16 cellular contexts compared by ENCODE assay signal in the genomic region with DNA sequence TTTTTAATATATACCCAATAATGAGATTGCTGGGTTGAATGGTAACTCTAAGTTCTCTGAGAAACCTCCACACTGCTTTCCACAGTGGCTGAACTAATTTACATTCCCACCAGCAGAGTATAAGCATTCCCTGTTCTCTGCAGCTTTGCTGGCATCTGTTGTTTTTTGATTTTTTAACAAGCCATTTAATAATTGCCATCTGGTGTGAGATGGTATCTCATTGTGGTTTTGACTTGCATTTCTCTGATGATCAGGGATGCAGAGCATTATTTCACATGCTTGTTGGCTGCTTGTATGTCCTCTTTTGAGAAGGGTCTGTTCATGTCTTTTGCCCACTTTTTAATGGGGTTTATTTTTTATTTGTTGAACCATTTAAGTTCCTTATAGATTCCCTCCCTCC.
DNase-seq lines count a peak whose midpoint lies in the region; ATAC-seq and TF ChIP-seq lines count a peak whose summit lies in the region.
"Had no signal": no experiment of that assay in that cellular context is flagged by ENCODE, and none has a peak within 500 bp of the region (broad histone marks: within the 10 kb centered on the region; RNA-seq: fewer than 3 reads in every experiment).

No MANE protein-coding gene starts in this region.

- no peak for ATAC-seq in GM18868 (IDR thresholded peaks at IDR 0.05; ENCODE audit: unreplicated experiment)
- ATAC-seq: HepG2 had no signal

- TF ChIP-seq POLR2A in esophagus muscularis mucosa (IDR thresholded peaks at IDR 0.05; ENCODE audit: low read depth) = no peak
- TF ChIP-seq POLR2A in stomach (IDR thresholded peaks at IDR 0.05) = no peak

- H3K27ac Mint-ChIP-seq in HFFc6 = no peak overlapping the region
- H3K27ac Mint-ChIP-seq: CD4-positive, CD25-positive, alpha-beta regulatory T cell had no signal

- no peaks in the 10 kb centered on the region for H3K9me3 ChIP-seq in esophagus muscularis mucosa
- H3K9me3 ChIP-seq in stomach = no peaks in the 10 kb centered on the region
- H3K9me3 ChIP-seq: Caco-2, MG63 had no signal

- TF ChIP-seq EP300 in esophagus muscularis mucosa (IDR thresholded peaks at IDR 0.05) = no peak
- TF ChIP-seq EP300 in stomach (IDR thresholded peaks at IDR 0.05) = no peak

- TF ChIP-seq CTCF in AG10803 (conservative IDR thresholded peaks at IDR 0.05; ENCODE audit: low read length) (peak; percentile 29), HFFc6 (IDR thresholded peaks at IDR 0.05) (no peak), esophagus muscularis mucosa (IDR thresholded peaks at IDR 0.05) (no peak), stomach (IDR thresholded peaks at IDR 0.05) (no peak)

- H3K4me3 Mint-ChIP-seq in HFFc6 = no peak overlapping the region
- H3K4me3 Mint-ChIP-seq: CD4-positive, CD25-positive, alpha-beta regulatory T cell had no signal

- H3K27me3 ChIP-seq in esophagus muscularis mucosa = peaks cover 0 to 59% (median 10%) of the 10 kb centered on the region in 4 donors
- H3K27me3 ChIP-seq in stomach = peaks cover 0 to 45% (median 7%) of the 10 kb centered on the region in 3 donors

- no peaks in the 10 kb centered on the region for H3K9me3 Mint-ChIP-seq in HFFc6
- H3K9me3 Mint-ChIP-seq: CD4-positive, CD25-positive, alpha-beta regulatory T cell had no signal

- peaks cover 0 to 6% (median 2%) of the 10 kb centered on the region in 4 donors for H3K4me1 ChIP-seq in esophagus muscularis mucosa
- peaks cover 5 to 29% (median 13%) of the 10 kb centered on the region in 4 donors for H3K4me1 ChIP-seq in stomach

- H3K27ac ChIP-seq in esophagus muscularis mucosa (replicated peaks in 1 of 4) (no peak overlapping the region), stomach (no peak overlapping the region)
- H3K27ac ChIP-seq: KMS-11 had no signal

- no peaks in the 10 kb centered on the region for H3K36me3 Mint-ChIP-seq in HFFc6 (ENCODE audit: low read depth)
- H3K36me3 Mint-ChIP-seq: CD4-positive, CD25-positive, alpha-beta regulatory T cell had no signal

- H3K4me1 Mint-ChIP-seq in HFFc6 (ENCODE audit: low read depth) = no peaks in the 10 kb centered on the region
- H3K4me1 Mint-ChIP-seq: CD4-positive, CD25-positive, alpha-beta regulatory T cell had no signal

- no peaks in the 10 kb centered on the region for H3K36me3 ChIP-seq in esophagus muscularis mucosa
- H3K36me3 ChIP-seq in stomach = no peaks in the 10 kb centered on the region
- H3K36me3 ChIP-seq: MG63 had no signal

- H3K4me3 ChIP-seq in AG10803 (ENCODE audit: low read length) = no peak overlapping the region
- no peak overlapping the region for H3K4me3 ChIP-seq in esophagus muscularis mucosa
- no peak overlapping the region for H3K4me3 ChIP-seq in stomach
- H3K4me3 ChIP-seq: MG63 had no signal

- peak; percentile 79 for DNase-seq in AG10803 (ENCODE audit: low read depth)
- peak; percentile 46 for DNase-seq in HFFc6
- DNase-seq in RPMI7951 (ENCODE audit: low read depth) = peak; percentile 53
- DNase-seq in esophagus muscularis mucosa (ENCODE audit: extremely low spot score) = peak; percentile 3
- no peak for DNase-seq in stomach
- no peak for DNase-seq in stimulated activated CD4-positive, alpha-beta T cell treated with anti-CD3 and anti-CD28 coated beads, Interleukin-4, amount 100 ng/mL, for 1 hour
- DNase-seq in HuH-7 (ENCODE audit: low spot score) = no peak
- DNase-seq: Caco-2; CD4-positive, CD25-positive, alpha-beta regulatory T cell; GOT3; MG63; NCI-H1092; NCI-H748 treated with DMSO at 0.1 percent for 48 hours had no signal

- intact Hi-C loops in esophagus muscularis mucosa (cut with DNase I) (no loop called here), stomach (cut with DNase I; ENCODE audit: low total_unique reads) (no loop called here)

- peaks cover 24% of the 10 kb centered on the region for H3K27me3 Mint-ChIP-seq in HFFc6 (ENCODE audit: insufficient read depth)

Comparison
In these comparisons a context has a peak if more than half of its experiments do, and no peak if none do; other contexts are left out.
1. DNase-seq: peak in AG10803 (single experiment), HFFc6 (single experiment), RPMI7951 (single experiment) and esophagus muscularis mucosa (single experiment); none in stomach (single experiment), stimulated activated CD4-positive, alpha-beta T cell treated with anti-CD3 and anti-CD28 coated beads, Interleukin-4, amount 100 ng/mL, for 1 hour (single experiment) and HuH-7 (single experiment).